8 cellular contexts compared by ENCODE assay signal in the genomic region with DNA sequence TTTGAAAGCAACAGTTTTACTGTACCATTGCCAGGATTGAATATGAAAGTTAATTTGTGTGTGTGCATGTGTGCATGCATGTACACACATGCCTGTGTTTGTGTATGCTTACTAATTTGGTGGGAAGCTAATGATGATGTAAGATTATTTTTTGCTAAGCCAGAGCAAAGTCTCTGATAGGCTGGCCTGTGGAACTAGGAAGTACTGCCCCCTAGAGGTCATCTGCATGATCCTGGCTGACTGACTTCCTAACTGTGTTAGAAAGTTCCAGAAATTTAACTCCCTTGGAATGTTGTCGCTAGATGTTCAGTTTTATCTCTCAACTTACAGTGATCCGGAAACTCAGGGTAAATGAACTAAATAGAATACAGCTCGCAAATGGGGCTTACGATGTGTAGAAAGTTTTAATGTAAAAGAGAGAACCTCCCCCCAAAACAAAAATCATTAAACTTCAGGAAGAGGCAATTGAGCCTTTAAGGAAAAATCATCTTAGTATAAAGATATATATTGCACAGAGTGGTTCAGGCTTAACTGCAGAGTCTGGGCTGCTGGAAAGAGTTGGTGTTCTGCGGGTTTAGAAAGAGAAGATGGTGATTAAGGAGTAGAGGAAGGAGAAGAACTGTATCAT. TPM values are rescaled to one million over a fixed set of nuclear protein-coding genes. Genes with fewer than 3 reads are reported as not detected.
A peak's percentile ranks its signal among the peaks of the same experiment; 100 is the strongest.
DNase-seq lines count a peak whose midpoint lies in the region; ATAC-seq and TF ChIP-seq lines count a peak whose summit lies in the region.

No MANE protein-coding gene starts in this region.

- ATAC-seq in activated naive CD4-positive, alpha-beta T cell treated with anti-CD3 and anti-CD28 coated beads, Interleukin-2, amount 50 U/mL, for 72 hours = peak; percentile 58 to 79
- ATAC-seq in HG02840 (IDR thresholded peaks at IDR 0.05; ENCODE audit: low FRiP score, unreplicated experiment) (no peak), GM18498 (IDR thresholded peaks at IDR 0.05; ENCODE audit: unreplicated experiment) (no peak)

- no peak overlapping the region for H3K27ac ChIP-seq in CD4-positive, alpha-beta memory T cell (ENCODE audit: low read depth, low read length)
- no peak overlapping the region for H3K27ac ChIP-seq in right atrium auricular region

- no peak overlapping the region for H3K27ac Mint-ChIP-seq in CD4-positive, alpha-beta memory T cell
- peak overlapping the region in 1 of 2 donors; percentile 24 for H3K27ac Mint-ChIP-seq in activated naive CD4-positive, alpha-beta T cell treated with anti-CD3 and anti-CD28 coated beads, Interleukin-2, amount 50 U/mL, for 72 hours

- peaks cover 3 to 4% (median 4%) of the 10 kb centered on the region in 4 donors for H3K4me1 Mint-ChIP-seq in CD4-positive, alpha-beta memory T cell

- peak; percentile 52 to 69 (median 62) for DNase-seq in CD4-positive, alpha-beta memory T cell
- DNase-seq in GM19240 (ENCODE audit: insufficient read length, low spot score) (peak; percentile 14), OCI-M1 (lab: John Stamatoyannopoulos, UW) (peak; percentile 61), right atrium auricular region (ENCODE audit: low spot score) (no peak)
- peak in 1 of 2 donors; percentile 31 for DNase-seq in activated naive CD4-positive, alpha-beta T cell treated with anti-CD3 and anti-CD28 coated beads, Interleukin-2, amount 50 U/mL, for 72 hours (ENCODE audit: low spot score in 2 of 2)
- peak; percentile 11 to 19 for DNase-seq in stimulated activated CD4-positive, alpha-beta T cell treated with anti-CD3 and anti-CD28 coated beads, Interleukin-1b, Interleukin-23, amount 100 ng/mL, for 1 hour (ENCODE audit: low read depth in 2 of 2)

- no peaks in the 10 kb centered on the region for H3K27me3 ChIP-seq in CD4-positive, alpha-beta memory T cell (ENCODE audit: insufficient read depth, low read length)
- no peaks in the 10 kb centered on the region for H3K27me3 ChIP-seq in right atrium auricular region

- no peaks in the 10 kb centered on the region for H3K27me3 Mint-ChIP-seq in CD4-positive, alpha-beta memory T cell

- no peak overlapping the region for H3K4me3 Mint-ChIP-seq in CD4-positive, alpha-beta memory T cell

- peaks cover 2 to 14% (median 9%) of the 10 kb centered on the region in 8 donors for H3K9me3 Mint-ChIP-seq in CD4-positive, alpha-beta memory T cell
- peaks cover 0 to 5% of the 10 kb centered on the region in 2 donors for H3K9me3 Mint-ChIP-seq in activated naive CD4-positive, alpha-beta T cell treated with anti-CD3 and anti-CD28 coated beads, Interleukin-2, amount 50 U/mL, for 72 hours

- no peaks in the 10 kb centered on the region for H3K36me3 Mint-ChIP-seq in CD4-positive, alpha-beta memory T cell
- H3K36me3 Mint-ChIP-seq in activated naive CD4-positive, alpha-beta T cell treated with anti-CD3 and anti-CD28 coated beads, Interleukin-2, amount 50 U/mL, for 72 hours = no peaks in the 10 kb centered on the region

- TF ChIP-seq CTCF in right atrium auricular region (IDR thresholded peaks at IDR 0.05) = peak; percentile 50 to 63

- POLR2A ChIA-PET in CD4-positive, alpha-beta memory T cell (lab: Charles Lee; ENCODE audit: partially characterized antibody) = interaction anchor here (0.8 to 2.2 kb wide), 7 partner anchors 16 to 313 kb away, joined by 3 to 8 read pairs (median 4); a partner anchor contains a TSS

- no peak overlapping the region for H3K4me3 ChIP-seq in CD4-positive, alpha-beta memory T cell (ENCODE audit: low read length in 2 of 2)
- no peak overlapping the region for H3K4me3 ChIP-seq in right atrium auricular region

- no peaks in the 10 kb centered on the region for H3K9me3 ChIP-seq in CD4-positive, alpha-beta memory T cell (ENCODE audit: control insufficient read depth in 1 of 2, low read length in 2 of 2)
- H3K9me3 ChIP-seq in right atrium auricular region = no peaks in the 10 kb centered on the region

- CTCF ChIA-PET in CD4-positive, alpha-beta memory T cell (lab: Charles Lee; ENCODE audit: partially characterized antibody) = interaction anchor here (0.9 to 7.9 kb wide), 30 partner anchors 10 to 313 kb away, joined by 3 to 126 read pairs (median 5); a partner anchor contains a TSS

- intact Hi-C loops in CD4-positive, alpha-beta memory T cell (cut with micrococcal nuclease) = loop anchor here (1.0 kb wide), 6 partner anchors 34 to 313 kb away; a partner anchor contains a TSS

- H3K4me1 ChIP-seq in CD4-positive, alpha-beta memory T cell (ENCODE audit: insufficient read depth, low read length) = no peaks in the 10 kb centered on the region
- H3K4me1 ChIP-seq in right atrium auricular region = peaks cover 0 to 7% of the 10 kb centered on the region in 2 donors

- no peaks in the 10 kb centered on the region for H3K36me3 ChIP-seq in CD4-positive, alpha-beta memory T cell (ENCODE audit: insufficient read depth, low read length)
- H3K36me3 ChIP-seq in right atrium auricular region = no peaks in the 10 kb centered on the region

RNA-seq across cellular contexts. Expression of a gene that starts 34.3 kb away (rescaled TPM):
- 100 to 1,000 TPM; 265 to 272 TPM for total RNA-seq in CD4-positive, alpha-beta memory T cell
- polyA plus RNA-seq in CD4-positive, alpha-beta memory T cell = 100 to 1,000 TPM; 230 to 307 TPM
- total RNA-seq in activated naive CD4-positive, alpha-beta T cell treated with anti-CD3 and anti-CD28 coated beads, Interleukin-2, amount 50 U/mL, for 72 hours = 100 to 1,000 TPM; 146 to 177 TPM
- total RNA-seq in right atrium auricular region = 100 to 1,000 TPM in 1 of 2 donors, 10 to 100 TPM in 1; 79.6 to 116 TPM

Comparison
In these comparisons a context has a peak if more than half of its experiments do, and no peak if none do; other contexts are left out.
1. ATAC-seq: peak in activated naive CD4-positive, alpha-beta T cell treated with anti-CD3 and anti-CD28 coated beads, Interleukin-2, amount 50 U/mL, for 72 hours (2 of 2); none in HG02840 (single experiment) and GM18498 (single experiment).